19 cellular contexts compared by ENCODE assay signal in genomic region chr1:163187849-163188248, GRCh38. TPM values are rescaled to one million over a fixed set of nuclear protein-coding genes. Genes with fewer than 3 reads are reported as not detected.
A peak's percentile ranks its signal among the peaks of the same experiment; 100 is the strongest.
DNase-seq lines count a peak whose midpoint lies in the region; ATAC-seq and TF ChIP-seq lines count a peak whose summit lies in the region.
"Had no signal": no experiment of that assay in that cellular context is flagged by ENCODE, and none has a peak within 500 bp of the region (broad histone marks: within the 10 kb centered on the region; RNA-seq: fewer than 3 reads in every experiment).

No MANE protein-coding gene starts in this region.

- intact Hi-C loops in right cardiac atrium (cut with DNase I), result no loop called here
- intact Hi-C loops in left ventricle myocardium superior (cut with micrococcal nuclease), result no loop called here

- DNase-seq in right cardiac atrium (no peak), left ventricle myocardium superior (no peak), endothelial cell (ENCODE audit: low spot score) (no peak), NCI-H345 treated with DMSO at 0.1 percent for 48 hours (lab: John Stamatoyannopoulos, UW; ENCODE audit: unreplicated experiment) (no peak), amygdala (lab: John Stamatoyannopoulos, UW) (no peak), glomerular visceral epithelial cell (ENCODE audit: extremely low spot score) (no peak)
- DNase-seq: C1 segment of cervical spinal cord; CD4-positive, CD25-positive, alpha-beta regulatory T cell; CD8-positive, alpha-beta memory T cell; COR-L47; DMS 273 treated with DMSO at 0.1 percent for 48 hours; DMS53; DND-41; EL; GM23248 had no signal

- H3K27ac Mint-ChIP-seq in endothelial cell (ENCODE audit: unreplicated experiment), result peak overlapping the region; percentile 25
- H3K27ac Mint-ChIP-seq in nephron, result peak overlapping the region in 2 of 3 experiments; percentile 14 to 51
- H3K27ac Mint-ChIP-seq: B cell; CD4-positive, CD25-positive, alpha-beta regulatory T cell; CD8-positive, alpha-beta memory T cell had no signal

- H3K4me3 ChIP-seq in right cardiac atrium (ENCODE audit: low read length), result no peak overlapping the region
- H3K4me3 ChIP-seq: GM23248, HAP-1 had no signal

- H3K9me3 Mint-ChIP-seq in endothelial cell (ENCODE audit: unreplicated experiment), result no peaks in the 10 kb centered on the region
- no peaks in the 10 kb centered on the region for H3K9me3 Mint-ChIP-seq in nephron
- H3K9me3 Mint-ChIP-seq: CD4-positive, CD25-positive, alpha-beta regulatory T cell had no signal

- peaks cover 2% of the 10 kb centered on the region for H3K27me3 ChIP-seq in right cardiac atrium (ENCODE audit: control insufficient read depth, insufficient read depth)

- peaks cover 3% of the 10 kb centered on the region for H3K27me3 Mint-ChIP-seq in endothelial cell (ENCODE audit: unreplicated experiment)
- H3K27me3 Mint-ChIP-seq in nephron (ENCODE audit: low read depth), result no peaks in the 10 kb centered on the region

- H3K4me1 Mint-ChIP-seq in endothelial cell (ENCODE audit: unreplicated experiment) (peaks cover 38% of the 10 kb centered on the region), nephron (no peaks in the 10 kb centered on the region)
- H3K4me1 Mint-ChIP-seq: B cell; CD4-positive, CD25-positive, alpha-beta regulatory T cell; CD8-positive, alpha-beta memory T cell had no signal

- no peaks in the 10 kb centered on the region for H3K4me1 ChIP-seq in right cardiac atrium (ENCODE audit: control insufficient read depth, insufficient read depth, low read length)
- H3K4me1 ChIP-seq: HAP-1 had no signal

- peak overlapping the region; percentile 9 for H3K27ac ChIP-seq in right cardiac atrium (ENCODE audit: low read length)
- H3K27ac ChIP-seq: GM23248 had no signal

- H3K36me3 Mint-ChIP-seq in endothelial cell (ENCODE audit: low read depth, unreplicated experiment) (peaks cover 31% of the 10 kb centered on the region), nephron (ENCODE audit: low read depth) (no peaks in the 10 kb centered on the region)
- H3K36me3 Mint-ChIP-seq: CD4-positive, CD25-positive, alpha-beta regulatory T cell had no signal

- TF ChIP-seq CTCF in endothelial cell (IDR thresholded peaks at IDR 0.05; ENCODE audit: unreplicated experiment), result no peak
- no peak for TF ChIP-seq CTCF in nephron (IDR thresholded peaks at IDR 0.05; ENCODE audit: unreplicated experiment in 3 of 3)

- H3K4me3 Mint-ChIP-seq in endothelial cell (ENCODE audit: unreplicated experiment), result no peak overlapping the region
- no peak overlapping the region for H3K4me3 Mint-ChIP-seq in nephron
- H3K4me3 Mint-ChIP-seq: B cell; CD4-positive, CD25-positive, alpha-beta regulatory T cell; CD8-positive, alpha-beta memory T cell had no signal

- 49% methylated on average over 6 of the region's 6 CpGs for WGBS in right cardiac atrium

- ATAC-seq in right cardiac atrium (no peak), left ventricle myocardium superior (no peak)

- no peaks in the 10 kb centered on the region for H3K9me3 ChIP-seq in right cardiac atrium (ENCODE audit: control insufficient read depth, low read length)
- H3K9me3 ChIP-seq: HAP-1 had no signal

RNA-seq across cellular contexts. Expression of gene RGS5, which starts 14.9 kb away (rescaled TPM):
- 100 to 1,000 TPM in 2 of 4 donors, 10 to 100 TPM in 2; 60.4 to 188 (median 111) TPM for total RNA-seq in right cardiac atrium
- polyA plus RNA-seq in right cardiac atrium, result 76.7 TPM
- 278 TPM for total RNA-seq in left ventricle myocardium superior
- 581 TPM for total RNA-seq in endothelial cell (ENCODE audit: unreplicated experiment)
- total RNA-seq: HT-29 had no signal
